15 cellular contexts compared by ENCODE assay signal in genomic region chr12:33794954-33795353, GRCh38.
DNase-seq lines count a peak whose midpoint lies in the region; ATAC-seq and TF ChIP-seq lines count a peak whose summit lies in the region.
"Had no signal": no experiment of that assay in that cellular context is flagged by ENCODE, and none has a peak within 500 bp of the region (broad histone marks: within the 10 kb centered on the region; RNA-seq: fewer than 3 reads in every experiment).

No MANE protein-coding gene starts in this region.

- H3K27ac Mint-ChIP-seq in HFFc6 (no peak overlapping the region), nephron progenitor cell (no peak overlapping the region)
- H3K27ac Mint-ChIP-seq: B cell; CD4-positive, alpha-beta T cell had no signal

- H3K4me3 Mint-ChIP-seq in HFFc6 (no peak overlapping the region), nephron progenitor cell (no peak overlapping the region)
- H3K4me3 Mint-ChIP-seq: B cell; CD4-positive, alpha-beta T cell; H9 had no signal

- H3K36me3 Mint-ChIP-seq in HFFc6 (ENCODE audit: low read depth) (no peaks in the 10 kb centered on the region), nephron progenitor cell (ENCODE audit: low read depth) (no peaks in the 10 kb centered on the region)

- no peak for ATAC-seq in HG02938 (IDR thresholded peaks at IDR 0.05; ENCODE audit: unreplicated experiment)

- H3K4me3 ChIP-seq in HUES64 (ENCODE audit: low read length) = no peak overlapping the region
- no peak overlapping the region for H3K4me3 ChIP-seq in SJCRH30
- H3K4me3 ChIP-seq: GM23248 had no signal

- TF ChIP-seq CTCF in HFFc6 (IDR thresholded peaks at IDR 0.05) = no peak
- no peak for TF ChIP-seq CTCF in nephron progenitor cell (IDR thresholded peaks at IDR 0.05)

- no peaks in the 10 kb centered on the region for H3K4me1 Mint-ChIP-seq in HFFc6 (ENCODE audit: low read depth)
- H3K4me1 Mint-ChIP-seq in nephron progenitor cell = no peaks in the 10 kb centered on the region
- H3K4me1 Mint-ChIP-seq: B cell had no signal

- no peaks in the 10 kb centered on the region for H3K36me3 ChIP-seq in HUES64 (ENCODE audit: insufficient read depth, low read length)
- H3K36me3 ChIP-seq in SJCRH30 = no peaks in the 10 kb centered on the region

- H3K4me1 ChIP-seq in HUES64 (ENCODE audit: insufficient read depth, low read length) (no peaks in the 10 kb centered on the region; the same call in 1 of the 2 replicates), SJCRH30 (peaks cover 15% of the 10 kb centered on the region)

- H3K27me3 Mint-ChIP-seq in HFFc6 (ENCODE audit: insufficient read depth) (no peaks in the 10 kb centered on the region; the same call in 1 of the 2 replicates), nephron progenitor cell (ENCODE audit: low read depth, poor library complexity) (peaks cover 3% of the 10 kb centered on the region)
- H3K27me3 Mint-ChIP-seq: B cell; CD4-positive, alpha-beta T cell had no signal

- no peaks in the 10 kb centered on the region for H3K27me3 ChIP-seq in HUES64 (ENCODE audit: insufficient read depth, low read length)
- no peaks in the 10 kb centered on the region for H3K27me3 ChIP-seq in SJCRH30

- H3K9ac ChIP-seq in HUES64 (ENCODE audit: low read depth, low read length) = no peak overlapping the region
- H3K9ac ChIP-seq: GM23248 had no signal

- peaks cover 61% of the 10 kb centered on the region for H3K9me3 Mint-ChIP-seq in HFFc6
- peaks cover 24% of the 10 kb centered on the region for H3K9me3 Mint-ChIP-seq in nephron progenitor cell

- peak overlapping the region; percentile 52; the same call in 1 of the 2 replicates for H3K27ac ChIP-seq in HUES64 (ENCODE audit: low read depth, low read length)
- H3K27ac ChIP-seq in SJCRH30 = peak overlapping the region; percentile 76
- H3K27ac ChIP-seq in substantia nigra (ENCODE audit: low read depth, low read length, poor library complexity, severe bottlenecking) = no peak overlapping the region
- H3K27ac ChIP-seq: GM23248, HL-60 had no signal

- no peak for DNase-seq in SJCRH30
- peak; percentile 5 for DNase-seq in iPS DF 19.7 (ENCODE audit: low read depth, low spot score)
- DNase-seq in HFFc6 = no peak
- no peak for DNase-seq in substantia nigra (lab: John Stamatoyannopoulos, UW)
- DNase-seq in nephron progenitor cell = no peak
- DNase-seq: C1 segment of cervical spinal cord; CD4-positive, alpha-beta T cell; DMS 273 treated with DMSO at 0.1 percent for 48 hours; GM23248; H9; IMR-90 had no signal

- 0 out of 2 replicates have a peak, but pooled peaks cover 2% of the 10 kb centered on the region for H3K9me3 ChIP-seq in HUES64 (ENCODE audit: insufficient read depth, low read depth, low read length)
- H3K9me3 ChIP-seq in SJCRH30 (replicated peaks) = no peaks in the 10 kb centered on the region
